14 cellular contexts compared by ENCODE assay signal in the genomic region with DNA sequence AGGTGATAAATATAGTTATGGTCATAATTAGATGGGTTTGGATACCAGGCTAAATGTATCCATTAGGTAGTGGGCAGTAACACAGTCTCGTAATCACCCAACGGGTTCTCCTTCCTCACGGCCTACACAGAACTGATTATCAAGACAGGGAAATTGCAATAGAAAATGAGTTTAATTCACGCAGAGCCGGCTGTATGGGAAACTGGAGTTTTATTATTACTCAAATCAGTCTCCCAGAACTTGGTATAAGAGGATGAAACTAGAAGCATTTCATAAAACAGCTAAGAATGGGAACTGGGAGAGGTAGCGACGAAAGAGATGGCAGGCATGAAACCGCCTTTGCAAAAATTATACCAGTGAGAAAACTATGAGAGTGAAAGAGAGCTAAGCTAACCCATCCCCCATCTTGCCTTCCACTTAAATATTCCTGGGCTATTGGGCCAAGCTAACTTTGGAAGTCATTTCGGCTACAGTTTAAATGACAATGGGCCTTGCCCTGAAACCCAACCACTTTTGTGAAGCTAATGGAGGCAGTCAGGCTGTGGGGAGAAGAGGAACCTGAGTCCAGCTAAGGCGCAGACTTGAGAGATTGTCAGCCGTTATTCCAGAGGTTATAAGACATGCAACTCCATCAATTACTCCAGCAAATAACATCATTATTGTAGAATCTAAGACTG.
A peak's percentile ranks its signal among the peaks of the same experiment; 100 is the strongest.
DNase-seq lines count a peak whose midpoint lies in the region; ATAC-seq lines count a peak whose summit lies in the region.
"Had no signal": no experiment of that assay in that cellular context is flagged by ENCODE, and none has a peak within 500 bp of the region (broad histone marks: within the 10 kb centered on the region; RNA-seq: fewer than 3 reads in every experiment).

No MANE protein-coding gene starts in this region.

- no peak for DNase-seq in cortex of kidney (lab: John Stamatoyannopoulos, UW)
- DNase-seq in stimulated activated naive CD8-positive, alpha-beta T cell treated with anti-CD3 and anti-CD28 coated beads, Interleukin-15, Interleukin-2, amounts not matched to agents 100 U/mL and 50 U/mL, for 24 hours, result no peak
- no peak for DNase-seq in DMS153 treated with DMSO at 0.1 percent for 48 hours (lab: John Stamatoyannopoulos, UW; ENCODE audit: unreplicated experiment)
- no peak for DNase-seq in NK-92 (lab: John Stamatoyannopoulos, UW; ENCODE audit: unreplicated experiment)
- DNase-seq: amniotic stem cell; effector CD4-positive, alpha-beta T cell; hypothalamus; MV-4-11; T-helper 17 cell had no signal

- H3K9me3 ChIP-seq in iPS-15b (ENCODE audit: control insufficient read depth, insufficient read depth, low read length), result no peaks in the 10 kb centered on the region

- no peaks in the 10 kb centered on the region for H3K27me3 ChIP-seq in iPS-15b (ENCODE audit: control insufficient read depth, insufficient read depth, low read length)
- H3K27me3 ChIP-seq: BLaER1 had no signal

- ATAC-seq in GM18520 (IDR thresholded peaks at IDR 0.05; ENCODE audit: unreplicated experiment) (peak; percentile 37), GM21576 (IDR thresholded peaks at IDR 0.05; ENCODE audit: unreplicated experiment) (peak; percentile 73), HG03103 (IDR thresholded peaks at IDR 0.05; ENCODE audit: low read depth, unreplicated experiment) (peak; percentile 52)
- no peak for ATAC-seq in stimulated activated naive CD8-positive, alpha-beta T cell treated with anti-CD3 and anti-CD28 coated beads, Interleukin-15, Interleukin-2, amounts not matched to agents 100 U/mL and 50 U/mL, for 24 hours
- ATAC-seq: T-helper 17 cell had no signal

- H3K4me1 ChIP-seq in iPS-15b (ENCODE audit: control insufficient read depth, insufficient read depth, low read length), result peaks cover 34% of the 10 kb centered on the region
- H3K4me1 ChIP-seq: BLaER1 had no signal

- peak overlapping the region; percentile 45 for H3K4me3 ChIP-seq in iPS-15b (ENCODE audit: low read depth, low read length)
- H3K4me3 ChIP-seq: BLaER1 had no signal

- peak overlapping the region; percentile 28 for H3K9ac ChIP-seq in iPS-15b (ENCODE audit: low read depth, low read length)
- H3K9ac ChIP-seq: BLaER1 had no signal

- H3K36me3 ChIP-seq in iPS-15b (ENCODE audit: control insufficient read depth, insufficient read depth, low read length), result peaks cover 12% of the 10 kb centered on the region
